In the genomic region with DNA sequence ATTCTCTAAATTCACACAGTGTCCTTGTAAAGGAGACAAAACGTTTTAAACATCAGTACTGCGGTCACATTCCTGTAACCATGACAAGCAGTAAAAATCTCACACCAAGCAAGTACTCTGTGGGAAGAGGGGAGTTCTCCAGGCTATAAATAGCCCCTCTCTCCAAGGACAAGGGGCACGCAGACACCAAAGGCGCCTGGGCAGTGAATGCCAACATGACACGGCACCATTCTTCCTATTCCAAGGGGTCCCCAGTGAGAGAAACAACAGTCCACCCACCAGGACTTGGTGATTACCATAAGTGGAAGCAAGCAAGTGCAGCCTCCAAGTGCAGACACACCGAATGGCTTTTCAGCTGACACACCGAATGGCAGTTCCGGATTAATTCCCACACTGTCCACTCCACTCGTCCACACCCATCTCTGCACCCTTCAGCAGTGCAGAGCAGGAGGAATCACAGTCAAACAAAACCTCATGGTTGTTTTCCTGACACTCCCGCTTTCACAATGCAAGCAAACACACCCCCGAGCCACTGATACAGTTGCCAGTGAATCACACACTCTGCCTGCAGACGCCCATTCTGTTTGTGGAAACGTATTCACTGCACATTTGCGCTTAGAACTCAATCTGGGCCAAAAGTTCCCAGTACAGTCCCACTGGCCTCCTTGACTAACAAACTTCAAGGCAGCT, we compare ENCODE assay signal across 8 cellular contexts. TPM values are rescaled to one million over a fixed set of nuclear protein-coding genes. Genes with fewer than 3 reads are reported as not detected.
A peak's percentile ranks its signal among the peaks of the same experiment; 100 is the strongest.
DNase-seq lines count a peak whose midpoint lies in the region; ATAC-seq and TF ChIP-seq lines count a peak whose summit lies in the region.

No MANE protein-coding gene starts in this region.

- TF ChIP-seq CTCF in tibial nerve (IDR thresholded peaks at IDR 0.05) = no peak

- ATAC-seq in GM18909 (IDR thresholded peaks at IDR 0.05; ENCODE audit: poor library complexity, unreplicated experiment) = no peak
- no peak for ATAC-seq in GM19023 (IDR thresholded peaks at IDR 0.05; ENCODE audit: unreplicated experiment)

- no peak overlapping the region for H3K18ac ChIP-seq in mesendoderm (ENCODE audit: low read length)

- H2BK15ac ChIP-seq in mesendoderm (replicated peaks; ENCODE audit: low read depth) = no peak overlapping the region

- H4K5ac ChIP-seq in mesendoderm (ENCODE audit: low read length) = no peak overlapping the region

- no peak overlapping the region for H4K8ac ChIP-seq in mesendoderm (ENCODE audit: low read depth, low read length)

- H2AK5ac ChIP-seq in mesendoderm (ENCODE audit: low read length) = no peak overlapping the region

- peak in 1 of 2 donors; percentile 49 for TF ChIP-seq EP300 in tibial nerve (IDR thresholded peaks at IDR 0.05)

- H3K4me2 ChIP-seq in mesendoderm (ENCODE audit: low read length) = peak overlapping the region; percentile 39

- H3K9ac ChIP-seq in mesendoderm (ENCODE audit: low read length) = peak overlapping the region; percentile 93

- DNase-seq in HAP-1 (ENCODE audit: low spot score in 2 of 2) = no peak
- peak; percentile 80 to 84 for DNase-seq in SJSA1 (ENCODE audit: low read depth in 1 of 2, low spot score in 2 of 2)
- DNase-seq in mesendoderm = no peak
- DNase-seq in tibial nerve (ENCODE audit: low spot score in 2 of 2) = peak in 1 of 2 donors; percentile 64
- DNase-seq in 8988T = no peak

- H2BK5ac ChIP-seq in mesendoderm (ENCODE audit: low read length) = no peak overlapping the region

- H3K27ac ChIP-seq in SJSA1 (peak overlapping the region; percentile 96), ectodermal cell (ENCODE audit: insufficient read depth, low read depth, low read length, poor library complexity, severe bottlenecking) (peak overlapping the region; percentile 47), mesendoderm (ENCODE audit: low read depth, low read length) (no peak overlapping the region), tibial nerve (peak overlapping the region in 3 of 4 donors; percentile 87 to 95 (median 94))

- no peak overlapping the region for H3K23ac ChIP-seq in mesendoderm (ENCODE audit: low read length)

- peak overlapping the region; percentile 51 for H3K56ac ChIP-seq in mesendoderm (ENCODE audit: low read length)

- in situ Hi-C loops in HAP-1 (cut with MboI; ENCODE audit: low sequenced_read_pairs) = no loop called here

- peak overlapping the region; percentile 76 for H3K4me3 ChIP-seq in HAP-1
- H3K4me3 ChIP-seq in SJSA1 = peak overlapping the region; percentile 81
- H3K4me3 ChIP-seq in ectodermal cell (ENCODE audit: insufficient read depth, low read depth, low read length) = peak overlapping the region; percentile 82
- H3K4me3 ChIP-seq in mesendoderm (ENCODE audit: low read length) = no peak overlapping the region
- peak overlapping the region; percentile 76 to 99 (median 94) for H3K4me3 ChIP-seq in tibial nerve

- H3K79me1 ChIP-seq in mesendoderm (ENCODE audit: low read length) = peaks cover 19% of the 10 kb centered on the region

- H3K36me3 ChIP-seq in HAP-1 (replicated peaks) (no peaks in the 10 kb centered on the region), SJSA1 (peaks cover 49% of the 10 kb centered on the region), ectodermal cell (ENCODE audit: control insufficient read depth, insufficient read depth, low read length) (no peaks in the 10 kb centered on the region), mesendoderm (ENCODE audit: control insufficient read depth, insufficient read depth, low read length) (no peaks in the 10 kb centered on the region), tibial nerve (no peaks in the 10 kb centered on the region)

- no peak overlapping the region for H2BK120ac ChIP-seq in mesendoderm (ENCODE audit: low read depth, low read length)

- peaks cover 62% of the 10 kb centered on the region for H3K79me2 ChIP-seq in mesendoderm (ENCODE audit: control insufficient read depth, insufficient read depth, low read length)

- H3K4me1 ChIP-seq in HAP-1 = peaks cover 18% of the 10 kb centered on the region
- peaks cover 76% of the 10 kb centered on the region for H3K4me1 ChIP-seq in SJSA1 (replicated peaks)
- peaks cover 10% of the 10 kb centered on the region for H3K4me1 ChIP-seq in ectodermal cell (ENCODE audit: control insufficient read depth, insufficient read depth, low read length)
- peaks cover 24% of the 10 kb centered on the region for H3K4me1 ChIP-seq in mesendoderm (ENCODE audit: control insufficient read depth, low read depth, low read length)
- H3K4me1 ChIP-seq in tibial nerve = peaks cover 0 to 83% (median 50%) of the 10 kb centered on the region in 4 donors

- no peak for TF ChIP-seq POLR2A in tibial nerve (IDR thresholded peaks at IDR 0.05)

- H3K9me3 ChIP-seq in HAP-1 = peaks cover 9% of the 10 kb centered on the region; the same call in 1 of the 2 replicates
- no peaks in the 10 kb centered on the region for H3K9me3 ChIP-seq in SJSA1 (replicated peaks)
- no peaks in the 10 kb centered on the region for H3K9me3 ChIP-seq in ectodermal cell (ENCODE audit: control insufficient read depth, low read length)
- no peaks in the 10 kb centered on the region for H3K9me3 ChIP-seq in tibial nerve

- H3K4ac ChIP-seq in mesendoderm (ENCODE audit: low read depth, low read length) = no peak overlapping the region

- no peaks in the 10 kb centered on the region for H3K27me3 ChIP-seq in HAP-1 (ENCODE audit: low read depth)
- H3K27me3 ChIP-seq in SJSA1 (replicated peaks) = no peaks in the 10 kb centered on the region
- H3K27me3 ChIP-seq in ectodermal cell (ENCODE audit: control insufficient read depth, insufficient read depth, low read length, poor library complexity, severe bottlenecking) = peaks cover 28% of the 10 kb centered on the region
- H3K27me3 ChIP-seq in mesendoderm (ENCODE audit: insufficient read depth, low read length, poor library complexity) = no peaks in the 10 kb centered on the region
- H3K27me3 ChIP-seq in tibial nerve = no peaks in the 10 kb centered on the region

- WGBS in ectodermal cell, 2 experiments = 77 to 84% methylated on average over 14 of the region's 14 CpGs
- no CpG with 5 or more reads among the region's 14 CpGs for WGBS in mesendoderm (ENCODE audit: extremely low coverage, insufficient coverage, low lambda C conversion rate)
- 7 to 13% methylated on average over 14 of the region's 14 CpGs for WGBS in tibial nerve, 2 donors

RNA-seq across cellular contexts. Expression of a gene that starts 1.8 kb away (rescaled TPM):
- 403 and 590 TPM in 2 replicates for total RNA-seq in SJSA1 (2014; rRNA removed; shearing (Covaris generic))
- polyA plus RNA-seq in ectodermal cell (2013, experiment 1 of 4) = 176 TPM
- 199 TPM for polyA plus RNA-seq in ectodermal cell (2013, experiment 2 of 4)
- polyA plus RNA-seq in ectodermal cell (2013, experiment 3 of 4) = 164 TPM
- polyA plus RNA-seq in ectodermal cell (2013, experiment 4 of 4) = 183 TPM
- polyA plus RNA-seq in mesendoderm (2013, experiment 1 of 2) = 106 TPM
- polyA plus RNA-seq in mesendoderm (2013, experiment 2 of 2) = 104 TPM
- 100 to 1,000 TPM; 175 to 328 (median 234) TPM for total RNA-seq in tibial nerve

RNA-seq across cellular contexts. Expression of a gene that starts 49.0 kb away (rescaled TPM):
- 116 and 120 TPM in 2 replicates for total RNA-seq in SJSA1 (2014; rRNA removed; shearing (Covaris generic))
- polyA plus RNA-seq in ectodermal cell (2013, experiment 1 of 4) = not detected
- 0.50 TPM for polyA plus RNA-seq in ectodermal cell (2013, experiment 2 of 4)
- 0.27 TPM for polyA plus RNA-seq in ectodermal cell (2013, experiment 3 of 4)
- 0.08 TPM for polyA plus RNA-seq in ectodermal cell (2013, experiment 4 of 4)
- 1.0 TPM for polyA plus RNA-seq in mesendoderm (2013, experiment 1 of 2)
- polyA plus RNA-seq in mesendoderm (2013, experiment 2 of 2) = 1.1 TPM
- 10 to 100 TPM; 32.7 to 87.3 (median 56.2) TPM for total RNA-seq in tibial nerve

RNA-seq across cellular contexts. Expression of a gene that starts 53.9 kb away (rescaled TPM):
- 137 and 173 TPM in 2 replicates for total RNA-seq in SJSA1 (2014; rRNA removed; shearing (Covaris generic))
- 147 TPM for polyA plus RNA-seq in ectodermal cell (2013, experiment 1 of 4)
- 151 TPM for polyA plus RNA-seq in ectodermal cell (2013, experiment 2 of 4)
- polyA plus RNA-seq in ectodermal cell (2013, experiment 3 of 4) = 127 TPM
- polyA plus RNA-seq in ectodermal cell (2013, experiment 4 of 4) = 151 TPM
- 156 TPM for polyA plus RNA-seq in mesendoderm (2013, experiment 1 of 2)
- polyA plus RNA-seq in mesendoderm (2013, experiment 2 of 2) = 154 TPM
- total RNA-seq in tibial nerve = 10 to 100 TPM; 59.9 to 70.8 (median 62.1) TPM

Comparison
In these comparisons a context has a peak if more than half of its experiments do, and no peak if none do; other contexts are left out.
1. DNase-seq: peak in SJSA1 (2 of 2); none in HAP-1 (0 of 2), mesendoderm (single experiment) and 8988T (single experiment).